Comparison of ENCODE assay signal across 8 cellular contexts in the genomic region with DNA sequence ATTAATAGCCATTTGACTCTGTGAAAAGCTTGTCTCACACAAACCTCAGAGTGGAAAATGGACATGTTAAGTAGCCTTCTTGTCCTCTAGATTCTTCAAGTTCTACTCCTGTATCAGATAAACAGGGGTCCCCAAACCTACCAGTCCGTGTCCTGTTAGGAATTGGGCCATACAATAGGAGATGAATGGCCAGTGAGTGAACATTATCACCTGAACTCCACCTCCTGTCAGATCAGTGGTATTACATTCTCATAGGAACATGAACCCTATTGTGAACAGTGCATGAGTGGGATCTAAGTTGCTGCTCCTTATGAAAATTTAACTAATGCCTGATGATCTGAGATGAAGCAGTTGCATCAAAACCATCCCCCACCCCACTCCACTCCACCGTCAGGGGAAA.
DNase-seq lines count a peak whose midpoint lies in the region; ATAC-seq, FAIRE-seq and TF ChIP-seq lines count a peak whose summit lies in the region.

No MANE protein-coding gene starts in this region.

- 0% methylated on average over 1 of the region's 2 CpGs for WGBS in HepG2 (ENCODE audit: low lambda C conversion rate)

- TF ChIP-seq EP300 in HepG2 (IDR thresholded peaks at IDR 0.05; ENCODE audit: low read depth in 2 of 2, low read length in 2 of 2) = no peak
- TF ChIP-seq EP300 in HepG2 (CRISPR knock-in tag; IDR thresholded peaks at IDR 0.05; ENCODE audit: borderline replicate concordance) = no peak

- no peak overlapping the region for H2AFZ ChIP-seq in HepG2 (ENCODE audit: low read length)

- DNase-seq in GM12892 (ENCODE audit: insufficient read length) (no peak), HepG2 (ENCODE audit: low spot score) (peak; percentile 14), NCI-H1930 (lab: John Stamatoyannopoulos, UW) (no peak)
- DNase-seq in activated T-cell treated with anti-CD3 and anti-CD28 coated beads, Interleukin-2, amount 50 U/mL, for 4 hours = no peak
- DNase-seq in activated T-cell treated with anti-CD3 and anti-CD28 coated beads, Interleukin-2, amount 50 U/mL, for 24 hours = no peak

- no peaks in the 10 kb centered on the region for H3K4me1 ChIP-seq in HepG2 (ENCODE audit: insufficient read depth, low read length)

- no TSS peak for BruUV-seq in HepG2 (replicated peaks; lab: Mats Ljungman, UMichigan)

- no peaks in the 10 kb centered on the region for H3K9me3 Mint-ChIP-seq in activated T-cell treated with anti-CD3 and anti-CD28 coated beads, Interleukin-2, amount 50 U/mL, for 4 hours
- no peaks in the 10 kb centered on the region for H3K9me3 Mint-ChIP-seq in activated T-cell treated with anti-CD3 and anti-CD28 coated beads, Interleukin-2, amount 50 U/mL, for 24 hours

- no peak overlapping the region for H3K9ac ChIP-seq in HepG2 (ENCODE audit: insufficient read depth, low read depth, low read length)

- TF ChIP-seq POLR2A in GM12892 (IDR thresholded peaks at IDR 0.05; ENCODE audit: low read depth, low read length) = no peak
- TF ChIP-seq POLR2A in HepG2 (IDR thresholded peaks at IDR 0.05; ENCODE audit: insufficient read depth in 1 of 2, low read depth in 2 of 2, low read length in 2 of 2) = no peak

- H3K36me3 ChIP-seq in HepG2 (replicated peaks in 1 of 2; ENCODE audit: control insufficient read depth in 1 of 2, insufficient read depth in 2 of 2, low read length in 2 of 2) = no peaks in the 10 kb centered on the region

- no peak overlapping the region for H3K27ac ChIP-seq in HepG2 (ENCODE audit: extremely low read length, insufficient read depth, low read length)

- FAIRE-seq in GM12892 (lab: Jason Lieb, UNC) (peak; percentile 48), HepG2 (lab: Jason Lieb, UNC) (peak; percentile 71)

- H3K4me1 Mint-ChIP-seq in activated T-cell treated with anti-CD3 and anti-CD28 coated beads, Interleukin-2, amount 50 U/mL, for 4 hours (ENCODE audit: low read depth) = no peaks in the 10 kb centered on the region
- H3K4me1 Mint-ChIP-seq in activated T-cell treated with anti-CD3 and anti-CD28 coated beads, Interleukin-2, amount 50 U/mL, for 24 hours (ENCODE audit: low read depth) = no peaks in the 10 kb centered on the region

- in situ Hi-C loops in HepG2 (cut with HindIII; ENCODE audit: extremely low pct_ligation_motif_present, low pct_unique_long_range_greater_than_20kb) = no loop called here

- no peaks in the 10 kb centered on the region for H3K27me3 Mint-ChIP-seq in activated T-cell treated with anti-CD3 and anti-CD28 coated beads, Interleukin-2, amount 50 U/mL, for 4 hours (ENCODE audit: low read depth)
- peaks cover 3% of the 10 kb centered on the region for H3K27me3 Mint-ChIP-seq in activated T-cell treated with anti-CD3 and anti-CD28 coated beads, Interleukin-2, amount 50 U/mL, for 24 hours

- H3K79me2 ChIP-seq in HepG2 (ENCODE audit: insufficient read depth, low read length) = no peaks in the 10 kb centered on the region

- H3K27ac Mint-ChIP-seq in activated T-cell treated with anti-CD3 and anti-CD28 coated beads, Interleukin-2, amount 50 U/mL, for 24 hours = no peak overlapping the region

- POLR2A ChIA-PET in HepG2 (lab: Yijun Ruan, JAX) = no interaction called here

- no peaks in the 10 kb centered on the region for H3K36me3 Mint-ChIP-seq in activated T-cell treated with anti-CD3 and anti-CD28 coated beads, Interleukin-2, amount 50 U/mL, for 4 hours (ENCODE audit: insufficient read depth)
- no peaks in the 10 kb centered on the region for H3K36me3 Mint-ChIP-seq in activated T-cell treated with anti-CD3 and anti-CD28 coated beads, Interleukin-2, amount 50 U/mL, for 24 hours (ENCODE audit: low read depth)

- no peak overlapping the region for H3K4me2 ChIP-seq in HepG2 (ENCODE audit: low read depth, low read length)

- CTCF ChIA-PET in HepG2 (lab: Yijun Ruan, JAX; ENCODE audit: low intra/inter-chr PET ratio, low total read pairs) = interaction anchor here (1.7 kb wide), 1 partner anchor 149 kb away, joined by 12 read pairs; no protein-coding TSS in a partner anchor

- no peaks in the 10 kb centered on the region for H3K27me3 ChIP-seq in HepG2 (ENCODE audit: control insufficient read depth in 1 of 2, insufficient read depth in 2 of 2, low read length in 2 of 2)

- no peak overlapping the region for H3K4me3 Mint-ChIP-seq in activated T-cell treated with anti-CD3 and anti-CD28 coated beads, Interleukin-2, amount 50 U/mL, for 4 hours
- no peak overlapping the region for H3K4me3 Mint-ChIP-seq in activated T-cell treated with anti-CD3 and anti-CD28 coated beads, Interleukin-2, amount 50 U/mL, for 24 hours

- peak; percentile 38; the same call in 1 of the 2 replicates for TF ChIP-seq RAD21 in HepG2 (CRISPR knock-in tag; IDR thresholded peaks at IDR 0.05)

- H4K20me1 ChIP-seq in HepG2 (ENCODE audit: insufficient read depth, low read length) = no peaks in the 10 kb centered on the region

- TF ChIP-seq CTCF in HepG2 (CRISPR knock-in tag; IDR thresholded peaks at IDR 0.05) = peak; percentile 71

- ATAC-seq in HG02852 (IDR thresholded peaks at IDR 0.05; ENCODE audit: unreplicated experiment) (peak; percentile 69), SK-N-SH treated with all-trans-retinoic acid at 6 μM for 48 hours (peak; percentile 77), HepG2 (peak; percentile 91), HG02973 (IDR thresholded peaks at IDR 0.05; ENCODE audit: unreplicated experiment) (no peak)
- ATAC-seq in activated T-cell treated with anti-CD3 and anti-CD28 coated beads, Interleukin-2, amount 50 U/mL, for 4 hours = no peak

- intact Hi-C loops in HepG2 (cut with micrococcal nuclease; ENCODE audit: unreplicated experiment) = loop anchor here (1.0 kb wide), 1 partner anchor 149 kb away; no protein-coding TSS in a partner anchor

- no peaks in the 10 kb centered on the region for H3K9me3 ChIP-seq in HepG2 (ENCODE audit: low read length)

- no peak overlapping the region for H3K4me3 ChIP-seq in HepG2 (replicated peaks in 1 of 3; ENCODE audit: insufficient read depth in 1 of 3, low read depth in 2 of 3, low read length in 3 of 3)

TF ChIP-seq in SK-N-SH treated with all-trans-retinoic acid at 6 μM for 48 hours, 23 proteins besides CTCF, POLR2A, EP300 and RAD21 (continues in another document):
- TF ChIP-seq, protein P1, sequence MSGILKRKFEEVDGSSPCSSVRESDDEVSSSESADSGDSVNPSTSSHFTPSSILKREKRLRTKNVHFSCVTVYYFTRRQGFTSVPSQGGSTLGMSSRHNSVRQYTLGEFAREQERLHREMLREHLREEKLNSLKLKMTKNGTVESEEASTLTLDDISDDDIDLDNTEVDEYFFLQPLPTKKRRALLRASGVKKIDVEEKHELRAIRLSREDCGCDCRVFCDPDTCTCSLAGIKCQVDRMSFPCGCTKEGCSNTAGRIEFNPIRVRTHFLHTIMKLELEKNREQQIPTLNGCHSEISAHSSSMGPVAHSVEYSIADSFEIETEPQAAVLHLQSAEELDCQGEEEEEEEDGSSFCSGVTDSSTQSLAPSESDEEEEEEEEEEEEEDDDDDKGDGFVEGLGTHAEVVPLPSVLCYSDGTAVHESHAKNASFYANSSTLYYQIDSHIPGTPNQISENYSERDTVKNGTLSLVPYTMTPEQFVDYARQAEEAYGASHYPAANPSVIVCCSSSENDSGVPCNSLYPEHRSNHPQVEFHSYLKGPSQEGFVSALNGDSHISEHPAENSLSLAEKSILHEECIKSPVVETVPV (CRISPR knock-in tag; IDR thresholded peaks at IDR 0.05) = no peak
- TF ChIP-seq, protein P2, sequence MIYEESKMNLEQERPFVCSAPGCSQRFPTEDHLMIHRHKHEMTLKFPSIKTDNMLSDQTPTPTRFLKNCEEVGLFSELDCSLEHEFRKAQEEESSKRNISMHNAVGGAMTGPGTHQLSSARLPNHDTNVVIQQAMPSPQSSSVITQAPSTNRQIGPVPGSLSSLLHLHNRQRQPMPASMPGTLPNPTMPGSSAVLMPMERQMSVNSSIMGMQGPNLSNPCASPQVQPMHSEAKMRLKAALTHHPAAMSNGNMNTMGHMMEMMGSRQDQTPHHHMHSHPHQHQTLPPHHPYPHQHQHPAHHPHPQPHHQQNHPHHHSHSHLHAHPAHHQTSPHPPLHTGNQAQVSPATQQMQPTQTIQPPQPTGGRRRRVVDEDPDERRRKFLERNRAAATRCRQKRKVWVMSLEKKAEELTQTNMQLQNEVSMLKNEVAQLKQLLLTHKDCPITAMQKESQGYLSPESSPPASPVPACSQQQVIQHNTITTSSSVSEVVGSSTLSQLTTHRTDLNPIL (CRISPR knock-in tag; IDR thresholded peaks at IDR 0.05; ENCODE audit: low read depth) = no peak
- TF ChIP-seq OSR1 (CRISPR knock-in tag; IDR thresholded peaks at IDR 0.05) (no peak), GLIS3 (CRISPR knock-in tag; IDR thresholded peaks at IDR 0.05) (no peak), TOX (CRISPR knock-in tag; IDR thresholded peaks at IDR 0.05; ENCODE audit: borderline replicate concordance) (no peak), BACH2 (CRISPR knock-in tag; IDR thresholded peaks at IDR 0.05; ENCODE audit: borderline replicate concordance) (no peak)

TF ChIP-seq in HepG2, 621 proteins besides CTCF, POLR2A, EP300 and RAD21:
- no peak for TF ChIP-seq SP2 (CRISPR knock-in tag; IDR thresholded peaks at IDR 0.05)
- peak; percentile 30; the same call in 1 of the 2 replicates for TF ChIP-seq MIXL1 (CRISPR knock-in tag; IDR thresholded peaks at IDR 0.05)
- peak; percentile 69 for TF ChIP-seq STAG1 (CRISPR knock-in tag; IDR thresholded peaks at IDR 0.05)
- peak; percentile 74 for TF ChIP-seq SMC3 (IDR thresholded peaks at IDR 0.05; ENCODE audit: low read length)

Comparison
In these comparisons a context has a peak if more than half of its experiments do, and no peak if none do; other contexts are left out.
1. ATAC-seq: peak in HG02852 (single experiment), SK-N-SH treated with all-trans-retinoic acid at 6 μM for 48 hours (single experiment) and HepG2 (single experiment); none in activated T-cell treated with anti-CD3 and anti-CD28 coated beads, Interleukin-2, amount 50 U/mL, for 4 hours (0 of 2) and HG02973 (single experiment).